20 cellular contexts compared by ENCODE assay signal in the genomic region with DNA sequence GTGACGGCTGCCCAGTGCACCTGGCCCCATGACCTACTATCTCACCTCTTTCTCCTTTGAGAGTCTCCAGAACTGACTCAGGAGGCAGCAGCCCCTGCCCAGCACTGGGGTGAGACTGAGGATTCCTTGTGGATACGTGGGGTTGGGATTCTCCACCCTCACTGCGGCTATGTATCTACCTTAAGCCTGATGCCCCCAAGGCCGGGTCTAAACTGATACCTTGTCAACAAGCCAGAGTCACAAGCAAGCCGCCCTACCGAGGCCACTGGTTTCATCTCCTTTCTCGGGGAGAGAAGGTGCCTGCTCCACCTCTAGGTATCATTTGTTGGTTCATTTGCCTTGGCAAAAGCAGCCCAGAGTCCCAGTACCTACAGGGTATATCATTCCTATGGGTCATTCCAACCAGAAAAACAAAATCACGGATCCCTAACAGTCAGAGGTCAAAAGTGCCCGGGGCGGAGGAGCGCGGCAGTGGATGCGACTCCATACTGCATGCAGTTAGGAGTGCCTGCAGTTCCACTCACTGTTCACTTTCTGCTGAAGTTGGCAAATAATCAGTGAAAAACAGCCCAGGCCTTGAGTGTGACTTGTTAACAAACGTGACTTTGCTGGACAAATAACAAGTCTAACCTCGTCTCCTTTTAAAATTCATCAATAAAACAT.
"Had no signal": no experiment of that assay in that cellular context is flagged by ENCODE, and none has a peak within 500 bp of the region (broad histone marks: within the 10 kb centered on the region; RNA-seq: fewer than 3 reads in every experiment).

No MANE protein-coding gene starts in this region.

- H3K36me3 Mint-ChIP-seq: activated naive CD4-positive, alpha-beta T cell treated with anti-CD3 and anti-CD28 coated beads, Interleukin-2, amount 50 U/mL, for 24 hours had no signal

- H3K27ac ChIP-seq: Peyer's patch, RWPE1, SJCRH30, WERI-Rb-1 had no signal

- H3K27ac Mint-ChIP-seq: activated CD8-positive, alpha-beta T cell treated with anti-CD3 and anti-CD28 coated beads for 36 hours; activated naive CD4-positive, alpha-beta T cell treated with anti-CD3 and anti-CD28 coated beads, Interleukin-2, amount 50 U/mL, for 24 hours; activated T-cell treated with anti-CD3 and anti-CD28 coated beads, Interleukin-2, amount 50 U/mL, for 72 hours; activated T-helper 2 cell treated with anti-CD3 and anti-CD28 coated beads, Interferon-gamma antibody, Interleukin-2, Interleukin-4, amounts not matched to agents 10 μg/mL and 5 μg/mL and 100 μg/mL, durations not matched to agents 14 hours and 24 hours and 36 hours had no signal

- H3K36me3 ChIP-seq: WERI-Rb-1 had no signal

- H3K4me3 Mint-ChIP-seq: activated CD8-positive, alpha-beta T cell treated with anti-CD3 and anti-CD28 coated beads for 36 hours; activated naive CD4-positive, alpha-beta T cell treated with anti-CD3 and anti-CD28 coated beads, Interleukin-2, amount 50 U/mL, for 24 hours; activated T-cell treated with anti-CD3 and anti-CD28 coated beads, Interleukin-2, amount 50 U/mL, for 72 hours had no signal

- ATAC-seq: activated CD8-positive, alpha-beta T cell treated with anti-CD3 and anti-CD28 coated beads for 36 hours; activated T-cell treated with anti-CD3 and anti-CD28 coated beads, Interleukin-2, amount 50 U/mL, for 72 hours had no signal

- H3K4me1 Mint-ChIP-seq: activated naive CD4-positive, alpha-beta T cell treated with anti-CD3 and anti-CD28 coated beads, Interleukin-2, amount 50 U/mL, for 24 hours had no signal

- H3K4me3 ChIP-seq: Peyer's patch, SJCRH30 had no signal

- DNase-seq: activated CD4-positive, alpha-beta T cell treated with anti-CD3 and anti-CD28 coated beads for 4 hours; activated CD8-positive, alpha-beta memory T cell treated with anti-CD3 and anti-CD28 coated beads, Interleukin-2, amount 50 U/mL, for 4 hours; activated CD8-positive, alpha-beta T cell treated with anti-CD3 and anti-CD28 coated beads for 36 hours; activated naive CD4-positive, alpha-beta T cell; activated T-cell treated with anti-CD3 and anti-CD28 coated beads, Interleukin-2, amount 50 U/mL, for 72 hours; aorta; MM.1S; NCI-H1105; NCI-H1436; NCI-H1694 treated with DMSO at 0.1 percent for 48 hours; NCI-H524; Right ventricle myocardium superior; SJCRH30; SK-N-SH; T-helper 1 cell; WERI-Rb-1 had no signal

- H3K27me3 ChIP-seq: Peyer's patch, SJCRH30 had no signal

- H3K9me3 ChIP-seq: Peyer's patch, SK-N-SH had no signal

- H3K9ac ChIP-seq: SK-N-SH had no signal

- H3K9me3 Mint-ChIP-seq: activated CD8-positive, alpha-beta T cell treated with anti-CD3 and anti-CD28 coated beads for 36 hours; activated naive CD4-positive, alpha-beta T cell treated with anti-CD3 and anti-CD28 coated beads, Interleukin-2, amount 50 U/mL, for 24 hours; activated T-cell treated with anti-CD3 and anti-CD28 coated beads, Interleukin-2, amount 50 U/mL, for 72 hours; activated T-helper 2 cell treated with anti-CD3 and anti-CD28 coated beads, Interferon-gamma antibody, Interleukin-2, Interleukin-4, amounts not matched to agents 10 μg/mL and 5 μg/mL and 100 μg/mL, durations not matched to agents 14 hours and 24 hours and 36 hours had no signal
